In the genomic region with DNA sequence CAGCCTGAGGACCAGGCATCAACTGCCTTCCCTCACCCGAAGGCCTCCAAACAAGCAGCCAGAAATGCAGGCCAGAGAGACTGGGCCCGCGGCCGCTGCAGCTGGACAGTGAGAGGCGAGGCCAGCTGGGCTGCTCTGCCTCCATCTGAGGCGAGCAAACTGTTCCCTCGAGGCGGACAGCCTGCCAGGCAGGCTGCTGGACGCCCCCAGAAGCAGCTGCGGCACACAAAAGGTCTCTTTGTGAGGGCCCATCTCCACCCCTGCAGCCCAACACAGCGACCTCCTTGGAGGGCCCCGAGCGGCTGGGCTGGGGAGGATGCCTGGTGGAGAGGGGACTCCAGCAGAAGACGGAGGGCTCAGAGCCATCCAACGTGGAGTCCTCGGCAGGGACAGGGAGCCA, we compare ENCODE assay signal across 13 cellular contexts. TPM values are rescaled to one million over a fixed set of nuclear protein-coding genes. Genes with fewer than 3 reads are reported as not detected.
DNase-seq lines count a peak whose midpoint lies in the region; ATAC-seq lines count a peak whose summit lies in the region.
"Had no signal": no experiment of that assay in that cellular context is flagged by ENCODE, and none has a peak within 500 bp of the region (broad histone marks: within the 10 kb centered on the region; RNA-seq: fewer than 3 reads in every experiment).

No MANE protein-coding gene starts in this region.

- in situ Hi-C loops in GM23248 (cut with MboI) = no loop called here

- peaks cover 3% of the 10 kb centered on the region for H3K4me1 ChIP-seq in right cardiac atrium (ENCODE audit: control insufficient read depth, insufficient read depth, low read length)
- H3K4me1 ChIP-seq in GM23248 (ENCODE audit: insufficient read depth) = 0 out of 2 replicates have a peak, but pooled peaks cover 6% of the 10 kb centered on the region

- peak overlapping the region; percentile 99 for H3K27ac Mint-ChIP-seq in T-helper 17 cell
- H3K27ac Mint-ChIP-seq: activated naive CD4-positive, alpha-beta T cell treated with anti-CD3 and anti-CD28 coated beads, Interleukin-2, amount 50 U/mL, for 24 hours had no signal

- H3K36me3 Mint-ChIP-seq in T-helper 17 cell (ENCODE audit: low read depth) = peaks cover 6% of the 10 kb centered on the region

- DNase-seq in AG08396 (ENCODE audit: low spot score) (peak; percentile 7), T-helper 17 cell (no peak), right cardiac atrium (peak; percentile 87 to 96 (median 94)), posterior cingulate gyrus (peak; percentile 85 to 99 (median 90)), GM23248 (no peak), UCSD-AML1 (lab: John Stamatoyannopoulos, UW; ENCODE audit: unreplicated experiment) (no peak), D341Med (ENCODE audit: low spot score) (no peak)
- DNase-seq: activated CD8-positive, alpha-beta memory T cell treated with anti-CD3 and anti-CD28 coated beads, Interleukin-2, amount 50 U/mL, for 4 hours; MG63 had no signal

- H3K79me2 ChIP-seq in GM23248 (ENCODE audit: insufficient read depth) = peaks cover 50% of the 10 kb centered on the region

- H2AFZ ChIP-seq in GM23248 = no peak overlapping the region

- peaks cover 11% of the 10 kb centered on the region; the same call in 1 of the 2 replicates for H3F3A ChIP-seq in GM23248 (ENCODE audit: insufficient read depth)

- peak overlapping the region; percentile 12 for H3K4me3 Mint-ChIP-seq in T-helper 17 cell
- H3K4me3 Mint-ChIP-seq: activated naive CD4-positive, alpha-beta T cell treated with anti-CD3 and anti-CD28 coated beads, Interleukin-2, amount 50 U/mL, for 24 hours had no signal

- no peak overlapping the region for H3K4me2 ChIP-seq in GM23248 (ENCODE audit: unreplicated experiment)

- ATAC-seq in T-helper 17 cell = no peak
- ATAC-seq in right cardiac atrium = peak; percentile 52 to 74
- no peak for ATAC-seq in GM21529 (IDR thresholded peaks at IDR 0.05; ENCODE audit: unreplicated experiment)
- ATAC-seq: HCT116 had no signal

- H3K4me3 ChIP-seq in right cardiac atrium (ENCODE audit: low read length) (no peak overlapping the region), GM23248 (no peak overlapping the region)
- H3K4me3 ChIP-seq: MG63 had no signal

- H3K4me1 Mint-ChIP-seq in T-helper 17 cell = peaks cover 42% of the 10 kb centered on the region

- intact Hi-C loops in right cardiac atrium (cut with DNase I) (no loop called here), posterior cingulate gyrus (cut with DNase I) (no loop called here)

- 57% methylated on average over 16 of the region's 16 CpGs for WGBS in right cardiac atrium
- 82 to 87% methylated on average over 14 to 16 of the region's 16 CpGs for WGBS in GM23248 (ENCODE audit: low coverage in 1 of 2, low lambda C conversion rate in 2 of 2, missing lambda C conversion rate in 2 of 2), 2 experiments

- H3K36me3 ChIP-seq in GM23248 (ENCODE audit: low read depth) = no peaks in the 10 kb centered on the region; the same call in 1 of the 2 replicates

- H3K9me2 ChIP-seq in GM23248 (ENCODE audit: insufficient read depth) = no peaks in the 10 kb centered on the region

- H3K27ac ChIP-seq in right cardiac atrium (ENCODE audit: low read length) (no peak overlapping the region), GM23248 (no peak overlapping the region)
- H3K27ac ChIP-seq: VCaP had no signal

- H3K27me3 Mint-ChIP-seq in T-helper 17 cell = no peaks in the 10 kb centered on the region
- H3K27me3 Mint-ChIP-seq: activated naive CD4-positive, alpha-beta T cell treated with anti-CD3 and anti-CD28 coated beads, Interleukin-2, amount 50 U/mL, for 24 hours had no signal

- no peaks in the 10 kb centered on the region for H3K9me3 ChIP-seq in T-helper 17 cell (ENCODE audit: control insufficient read depth, low read length, poor library complexity, severe bottlenecking)
- no peaks in the 10 kb centered on the region for H3K9me3 ChIP-seq in right cardiac atrium (ENCODE audit: control insufficient read depth, low read length)
- H3K9me3 ChIP-seq in GM23248 (ENCODE audit: low read depth) = no peaks in the 10 kb centered on the region
- H3K9me3 ChIP-seq: MG63 had no signal

- H4K20me1 ChIP-seq in GM23248 (ENCODE audit: insufficient read depth) = no peaks in the 10 kb centered on the region

- H3K9ac ChIP-seq in GM23248 = no peak overlapping the region

- H3K27me3 ChIP-seq in right cardiac atrium (ENCODE audit: control insufficient read depth, insufficient read depth) = no peaks in the 10 kb centered on the region
- no peaks in the 10 kb centered on the region for H3K27me3 ChIP-seq in GM23248 (replicated peaks; ENCODE audit: insufficient read depth)
- H3K27me3 ChIP-seq: MG63 had no signal

RNA-seq across cellular contexts. Expression of a gene that starts 4.7 kb away (rescaled TPM):
- 100 to 1,000 TPM; 733 to 757 TPM for total RNA-seq in T-helper 17 cell
- total RNA-seq in right cardiac atrium = 10 to 100 TPM; 13.4 to 18.1 (median 16.9) TPM
- polyA plus RNA-seq in right cardiac atrium = 9.0 TPM
- total RNA-seq in GM23248 (2014; rRNA removed; shearing (Covaris generic)) = 13.2 and 27.7 TPM in 2 replicates
- 5.9 and 7.3 TPM in 2 replicates for polyA plus RNA-seq in GM23248 (2016; fragmentation: Nextera tagmentation; extraction: Ambion mirVana)

RNA-seq across cellular contexts. Expression of a gene that starts 14.0 kb away (rescaled TPM):
- 10 to 100 TPM; 27.9 to 29.7 TPM for total RNA-seq in T-helper 17 cell
- total RNA-seq in right cardiac atrium = 10 to 100 TPM; 40.4 to 54.0 (median 49.8) TPM
- polyA plus RNA-seq in right cardiac atrium = 48.4 TPM
- 43.9 and 47.2 TPM in 2 replicates for total RNA-seq in GM23248 (2014; rRNA removed; shearing (Covaris generic))
- 50.9 and 51.0 TPM in 2 replicates for polyA plus RNA-seq in GM23248 (2016; fragmentation: Nextera tagmentation; extraction: Ambion mirVana)

RNA-seq across cellular contexts. Expression of a gene that starts 40.0 kb away (rescaled TPM):
- total RNA-seq in T-helper 17 cell = under 1 TPM; 0.55 to 0.57 TPM
- 10 to 100 TPM; 11.4 to 21.3 (median 13.6) TPM for total RNA-seq in right cardiac atrium
- polyA plus RNA-seq in right cardiac atrium = 10.7 TPM
- total RNA-seq in GM23248 (2014; rRNA removed; shearing (Covaris generic)) = 223 and 234 TPM in 2 replicates
- 160 and 169 TPM in 2 replicates for polyA plus RNA-seq in GM23248 (2016; fragmentation: Nextera tagmentation; extraction: Ambion mirVana)

Comparison
In these comparisons a context has a peak if more than half of its experiments do, and no peak if none do; other contexts are left out.
1. DNase-seq: peak in AG08396 (single experiment), right cardiac atrium (3 of 3) and posterior cingulate gyrus (10 of 10); none in T-helper 17 cell (0 of 3), GM23248 (single experiment), UCSD-AML1 (single experiment) and D341Med (single experiment).
2. ATAC-seq: peak in right cardiac atrium (2 of 2); none in T-helper 17 cell (single experiment) and GM21529 (single experiment).
3. RNA of a gene that starts 4.7 kb away (total RNA-seq): 733 to 757 TPM in T-helper 17 cell; 13.4 to 18.1 TPM in right cardiac atrium and 13.2 to 27.7 TPM in GM23248; every median in the first group is over 10 times any median in the second.
4. RNA of a gene that starts 40.0 kb away (total RNA-seq): 223 to 234 TPM in GM23248; 11.4 to 21.3 TPM in right cardiac atrium and 0.55 to 0.57 TPM in T-helper 17 cell; every median in the first group is over 10 times any median in the second.